17 cellular contexts compared by ENCODE assay signal in genomic region chrX:122269243-122269781, GRCh38.
DNase-seq lines count a peak whose midpoint lies in the region; ATAC-seq, FAIRE-seq and TF ChIP-seq lines count a peak whose summit lies in the region.
"Had no signal": no experiment of that assay in that cellular context is flagged by ENCODE, and none has a peak within 500 bp of the region (broad histone marks: within the 10 kb centered on the region; RNA-seq: fewer than 3 reads in every experiment).

No MANE protein-coding gene starts in this region.

- POLR2A ChIA-PET in BJ (lab: Charles Lee) = no interaction called here

- no peak overlapping the region for H3K4me3 ChIP-seq in BJ (ENCODE audit: low read depth, low read length)
- H3K4me3 ChIP-seq in bronchial epithelial cell (ENCODE audit: low read depth, low read length) = no peak overlapping the region
- H3K4me3 ChIP-seq: SJCRH30 had no signal

- DNase-seq in BJ (ENCODE audit: low read depth) (peak; percentile 45), HFFc6 (peak; percentile 7), bronchial epithelial cell (ENCODE audit: low read depth) (peak; percentile 1), non-pigmented ciliary epithelial cell (ENCODE audit: low read depth) (peak; percentile 22), NCI-H1417 treated with DMSO at 0.1 percent for 48 hours (lab: John Stamatoyannopoulos, UW) (no peak), SHP77 treated with DMSO at 0.1 percent for 48 hours (lab: John Stamatoyannopoulos, UW) (no peak)
- DNase-seq: CD4-positive, alpha-beta T cell; DMS53; NCI-H187 treated with DMSO at 0.1 percent for 48 hours; NCI-H446; NCI-H748 treated with DMSO at 0.1 percent for 48 hours; PC-3; SJCRH30 had no signal

- H3K27me3 Mint-ChIP-seq in HFFc6 (ENCODE audit: insufficient read depth) = no peaks in the 10 kb centered on the region
- H3K27me3 Mint-ChIP-seq: B cell; CD4-positive, alpha-beta T cell had no signal

- peaks cover 20% of the 10 kb centered on the region; the same call in 1 of the 2 replicates for H3K4me1 Mint-ChIP-seq in HFFc6 (ENCODE audit: low read depth)
- H3K4me1 Mint-ChIP-seq: B cell had no signal

- TF ChIP-seq CTCF in BJ (IDR thresholded peaks at IDR 0.05; ENCODE audit: insufficient read depth, low read depth, low read length) (no peak), HFFc6 (IDR thresholded peaks at IDR 0.05) (no peak), bronchial epithelial cell (IDR thresholded peaks at IDR 0.05; ENCODE audit: insufficient read depth, low read length, severe bottlenecking) (no peak)

- no peak for ATAC-seq in HG03469 (IDR thresholded peaks at IDR 0.05; ENCODE audit: unreplicated experiment)
- ATAC-seq: PC-3 had no signal

- H3K36me3 Mint-ChIP-seq in HFFc6 (ENCODE audit: low read depth) = peaks cover 9% of the 10 kb centered on the region; the same call in 1 of the 2 replicates

- FAIRE-seq in bronchial epithelial cell (lab: Jason Lieb, UNC) = no peak
- FAIRE-seq: GM12891, GM18507 had no signal

- CTCF ChIA-PET in BJ (lab: Yijun Ruan, JAX) = interaction anchor here (0.6 to 0.7 kb wide), 2 partner anchors 459 to 1495 kb away, joined by 3 read pairs; no protein-coding TSS in a partner anchor

- peaks cover 10% of the 10 kb centered on the region; the same call in 1 of the 2 replicates for H3K9me3 Mint-ChIP-seq in HFFc6
- H3K9me3 Mint-ChIP-seq: CD4-positive, alpha-beta T cell had no signal

- H3K27me3 ChIP-seq in BJ (ENCODE audit: control insufficient read depth, insufficient read depth, low read length) = no peaks in the 10 kb centered on the region
- no peaks in the 10 kb centered on the region for H3K27me3 ChIP-seq in bronchial epithelial cell (ENCODE audit: control insufficient read depth, insufficient read depth, low read length)
- H3K27me3 ChIP-seq: SJCRH30 had no signal

- peak overlapping the region; percentile 47 for H3K27ac Mint-ChIP-seq in HFFc6
- H3K27ac Mint-ChIP-seq: B cell; CD4-positive, alpha-beta T cell had no signal

- no peaks in the 10 kb centered on the region for H3K36me3 ChIP-seq in BJ (ENCODE audit: control insufficient read depth, insufficient read depth, low read length)
- no peaks in the 10 kb centered on the region for H3K36me3 ChIP-seq in bronchial epithelial cell (ENCODE audit: control insufficient read depth, insufficient read depth, low read length)
- H3K36me3 ChIP-seq: SJCRH30 had no signal

- H3K4me3 Mint-ChIP-seq in HFFc6 = no peak overlapping the region
- H3K4me3 Mint-ChIP-seq: B cell; CD4-positive, alpha-beta T cell had no signal

Comparison
In these comparisons a context has a peak if more than half of its experiments do, and no peak if none do; other contexts are left out.
1. DNase-seq: peak in BJ (single experiment), HFFc6 (single experiment), bronchial epithelial cell (single experiment) and non-pigmented ciliary epithelial cell (single experiment); none in NCI-H1417 treated with DMSO at 0.1 percent for 48 hours (single experiment) and SHP77 treated with DMSO at 0.1 percent for 48 hours (single experiment).